8 cellular contexts compared by ENCODE assay signal in genomic region chr4:83034630-83035494, GRCh38. TPM values are rescaled to one million over a fixed set of nuclear protein-coding genes. Genes with fewer than 3 reads are reported as not detected.
A peak's percentile ranks its signal among the peaks of the same experiment; 100 is the strongest.
DNase-seq lines count a peak whose midpoint lies in the region; ATAC-seq, FAIRE-seq and TF ChIP-seq lines count a peak whose summit lies in the region.

Gene COPS4, plus strand, starts transcription at chr4:83035183. Its CDS starts 42 bp downstream, at chr4:83035225.

- peak within 1 kb of the TSS; percentile 100 for H3K27ac Mint-ChIP-seq in WTC11

- H3K9me3 Mint-ChIP-seq in WTC11: no peaks in the 10 kb centered on the region

- 0% methylated on average over 39 of the region's 39 CpGs for WGBS in small intestine, 3 donors

- CTCF ChIA-PET in WTC11 (lab: Charles Lee): interaction anchor here (0.6 to 1.4 kb wide), 16 partner anchors 10 to 250 kb away, joined by 3 to 14 read pairs (median 5); partner anchors contain the start of genes COQ2, LIN54 and THAP9

- H3K27ac ChIP-seq in small intestine (ENCODE audit: low read depth in 1 of 2, low read length in 1 of 2): peak within 1 kb of the TSS; percentile 92 to 96

- peaks cover 4 to 10% of the 10 kb centered on the region in 2 donors for H3K4me1 ChIP-seq in small intestine (ENCODE audit: control insufficient read depth in 2 of 2, insufficient read depth in 1 of 2, low read depth in 1 of 2, low read length in 1 of 2)

- peaks cover 18% of the 10 kb centered on the region for H3K27me3 Mint-ChIP-seq in WTC11 (ENCODE audit: low read depth)

- H3K4me1 Mint-ChIP-seq in WTC11: peaks cover 10% of the 10 kb centered on the region

- peak; percentile 95 for FAIRE-seq in small intestine (lab: Jason Lieb, UNC)

- no peaks in the 10 kb centered on the region for H3K36me3 Mint-ChIP-seq in WTC11

- POLR2A ChIA-PET in WTC11 (lab: Charles Lee): interaction anchor here (0.6 to 1.5 kb wide), 14 partner anchors 9 to 606 kb away, joined by 3 to 28 read pairs (median 4); partner anchors contain the start of genes COQ2 and THAP9

- no peaks in the 10 kb centered on the region for H3K27me3 ChIP-seq in small intestine (ENCODE audit: control insufficient read depth in 2 of 2, insufficient read depth in 2 of 2, low read length in 2 of 2)

- H3K4me3 ChIP-seq in cardiac fibroblast (replicated peaks in 1 of 2; ENCODE audit: low read depth in 2 of 2, low read length in 2 of 2) (peak within 1 kb of the TSS; percentile 71 to 78), small intestine (ENCODE audit: low read depth in 1 of 2, low read length in 2 of 2) (peak within 1 kb of the TSS; percentile 64 to 74)

- TF ChIP-seq POLR2A in GM18951 (IDR thresholded peaks at IDR 0.05; ENCODE audit: extremely low read depth, insufficient read depth, insufficient read length): peak; percentile 79

- peak within 1 kb of the TSS; percentile 100 for H3K4me3 Mint-ChIP-seq in WTC11

- no peaks in the 10 kb centered on the region for H3K36me3 ChIP-seq in small intestine (ENCODE audit: control insufficient read depth in 2 of 2, insufficient read depth in 2 of 2, low read length in 2 of 2)

- no peaks in the 10 kb centered on the region for H3K9me3 ChIP-seq in small intestine (ENCODE audit: control insufficient read depth, low read depth)

- peak; percentile 99 for ATAC-seq in HG03196 (IDR thresholded peaks at IDR 0.05; ENCODE audit: unreplicated experiment)
- peak; percentile 100 for ATAC-seq in WTC11

- TF ChIP-seq CTCF in WTC11 (IDR thresholded peaks at IDR 0.05) (no peak), cardiac fibroblast (IDR thresholded peaks at IDR 0.05; ENCODE audit: low read depth, low read length) (peak; percentile 59)

- DNase-seq in AG08396 (ENCODE audit: low spot score) (peak; percentile 94), NCI-H226 (peak; percentile 99), WTC11 (ENCODE audit: low spot score) (peak; percentile 95), cardiac fibroblast (ENCODE audit: low read depth in 2 of 2) (peak; percentile 100), iPS-NIHi11 (ENCODE audit: low spot score) (peak; percentile 95), small intestine (peak; percentile 100)

- in situ Hi-C loops in GM18951 (cut with MboI; ENCODE audit: low sequenced_read_pairs, unreplicated experiment): no loop called here

TF ChIP-seq in WTC11, 78 proteins besides CTCF, POLR2A, EP300 and RAD21 (continues in another document):
- no peak for TF ChIP-seq NR1H2 (CRISPR knock-in tag; IDR thresholded peaks at IDR 0.05)
- TF ChIP-seq, protein P1, sequence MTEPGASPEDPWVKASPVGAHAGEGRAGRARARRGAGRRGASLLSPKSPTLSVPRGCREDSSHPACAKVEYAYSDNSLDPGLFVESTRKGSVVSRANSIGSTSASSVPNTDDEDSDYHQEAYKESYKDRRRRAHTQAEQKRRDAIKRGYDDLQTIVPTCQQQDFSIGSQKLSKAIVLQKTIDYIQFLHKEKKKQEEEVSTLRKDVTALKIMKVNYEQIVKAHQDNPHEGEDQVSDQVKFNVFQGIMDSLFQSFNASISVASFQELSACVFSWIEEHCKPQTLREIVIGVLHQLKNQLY (CRISPR knock-in tag; IDR thresholded peaks at IDR 0.05): no peak
- TF ChIP-seq JUN (CRISPR knock-in tag; IDR thresholded peaks at IDR 0.05): no peak
- no peak for TF ChIP-seq CREM (CRISPR knock-in tag; IDR thresholded peaks at IDR 0.05)
- no peak for TF ChIP-seq ZSCAN18 (CRISPR knock-in tag; IDR thresholded peaks at IDR 0.05)
- no peak for TF ChIP-seq GTF2I (CRISPR knock-in tag; conservative IDR thresholded peaks at IDR 0.05)
- TF ChIP-seq TEAD1 (CRISPR knock-in tag; IDR thresholded peaks at IDR 0.05): peak; percentile 32; the same call in 1 of the 2 replicates
- TF ChIP-seq ZNF232 (CRISPR knock-in tag; IDR thresholded peaks at IDR 0.05): no peak
- no peak; the same call in 1 of the 2 replicates for TF ChIP-seq FOXP4 (CRISPR knock-in tag; IDR thresholded peaks at IDR 0.05)
- TF ChIP-seq, protein P2, sequence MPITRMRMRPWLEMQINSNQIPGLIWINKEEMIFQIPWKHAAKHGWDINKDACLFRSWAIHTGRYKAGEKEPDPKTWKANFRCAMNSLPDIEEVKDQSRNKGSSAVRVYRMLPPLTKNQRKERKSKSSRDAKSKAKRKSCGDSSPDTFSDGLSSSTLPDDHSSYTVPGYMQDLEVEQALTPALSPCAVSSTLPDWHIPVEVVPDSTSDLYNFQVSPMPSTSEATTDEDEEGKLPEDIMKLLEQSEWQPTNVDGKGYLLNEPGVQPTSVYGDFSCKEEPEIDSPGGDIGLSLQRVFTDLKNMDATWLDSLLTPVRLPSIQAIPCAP (CRISPR knock-in tag; IDR thresholded peaks at IDR 0.05): no peak
- TF ChIP-seq GABPB1 (CRISPR knock-in tag; IDR thresholded peaks at IDR 0.05): no peak; the same call in none of the 2 replicates
- no peak for TF ChIP-seq SOX15 (CRISPR knock-in tag; IDR thresholded peaks at IDR 0.05)
- no peak for TF ChIP-seq NR3C1 (CRISPR knock-in tag; conservative IDR thresholded peaks at IDR 0.05; ENCODE audit: low read depth)
- TF ChIP-seq HMGA2 (CRISPR knock-in tag; IDR thresholded peaks at IDR 0.05): no peak
- TF ChIP-seq MAX (CRISPR knock-in tag; IDR thresholded peaks at IDR 0.05): peak; percentile 40
- TF ChIP-seq ATF1 (CRISPR knock-in tag; IDR thresholded peaks at IDR 0.05): no peak; the same call in 1 of the 2 replicates
- TF ChIP-seq, protein P3, sequence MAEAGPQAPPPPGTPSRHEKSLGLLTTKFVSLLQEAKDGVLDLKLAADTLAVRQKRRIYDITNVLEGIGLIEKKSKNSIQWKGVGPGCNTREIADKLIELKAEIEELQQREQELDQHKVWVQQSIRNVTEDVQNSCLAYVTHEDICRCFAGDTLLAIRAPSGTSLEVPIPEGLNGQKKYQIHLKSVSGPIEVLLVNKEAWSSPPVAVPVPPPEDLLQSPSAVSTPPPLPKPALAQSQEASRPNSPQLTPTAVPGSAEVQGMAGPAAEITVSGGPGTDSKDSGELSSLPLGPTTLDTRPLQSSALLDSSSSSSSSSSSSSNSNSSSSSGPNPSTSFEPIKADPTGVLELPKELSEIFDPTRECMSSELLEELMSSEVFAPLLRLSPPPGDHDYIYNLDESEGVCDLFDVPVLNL (CRISPR knock-in tag; IDR thresholded peaks at IDR 0.05; ENCODE audit: borderline replicate concordance, low read depth): no peak
- 0 out of 2 replicates have a peak, but pooled peaks have one; percentile 42 for TF ChIP-seq RELA (CRISPR knock-in tag; IDR thresholded peaks at IDR 0.05; ENCODE audit: borderline replicate concordance)
- no peak for TF ChIP-seq CREB1 (CRISPR knock-in tag; IDR thresholded peaks at IDR 0.05)
- no peak for TF ChIP-seq RORB (CRISPR knock-in tag; IDR thresholded peaks at IDR 0.05)
- no peak for TF ChIP-seq TCF7 (CRISPR knock-in tag; IDR thresholded peaks at IDR 0.05; ENCODE audit: low read depth)
- no peak for TF ChIP-seq ZNF423 (CRISPR knock-in tag; IDR thresholded peaks at IDR 0.05)
- TF ChIP-seq E2F5 (CRISPR knock-in tag; IDR thresholded peaks at IDR 0.05): no peak
- TF ChIP-seq, protein P4, sequence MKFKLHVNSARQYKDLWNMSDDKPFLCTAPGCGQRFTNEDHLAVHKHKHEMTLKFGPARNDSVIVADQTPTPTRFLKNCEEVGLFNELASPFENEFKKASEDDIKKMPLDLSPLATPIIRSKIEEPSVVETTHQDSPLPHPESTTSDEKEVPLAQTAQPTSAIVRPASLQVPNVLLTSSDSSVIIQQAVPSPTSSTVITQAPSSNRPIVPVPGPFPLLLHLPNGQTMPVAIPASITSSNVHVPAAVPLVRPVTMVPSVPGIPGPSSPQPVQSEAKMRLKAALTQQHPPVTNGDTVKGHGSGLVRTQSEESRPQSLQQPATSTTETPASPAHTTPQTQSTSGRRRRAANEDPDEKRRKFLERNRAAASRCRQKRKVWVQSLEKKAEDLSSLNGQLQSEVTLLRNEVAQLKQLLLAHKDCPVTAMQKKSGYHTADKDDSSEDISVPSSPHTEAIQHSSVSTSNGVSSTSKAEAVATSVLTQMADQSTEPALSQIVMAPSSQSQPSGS (CRISPR knock-in tag; IDR thresholded peaks at IDR 0.05; ENCODE audit: borderline replicate concordance, low read depth): no peak

RNA-seq across cellular contexts. Expression of gene COPS4, which starts in this region (rescaled TPM):
- 26.9 to 30.9 TPM (median 28.7 TPM) in 3 replicates for total RNA-seq in WTC11 (2021)
- polyA plus RNA-seq in small intestine: 10 to 100 TPM; 23.5 to 34.5 (median 28.4) TPM

Comparison
In these comparisons a context has a peak if more than half of its experiments do, and no peak if none do; other contexts are left out.
1. Peak in every context shown above with its lines: DNase-seq, ATAC-seq, H3K4me3 ChIP-seq and H3K27ac ChIP-seq.